Comparison of ENCODE assay signal across 1 cellular context in the genomic region with DNA sequence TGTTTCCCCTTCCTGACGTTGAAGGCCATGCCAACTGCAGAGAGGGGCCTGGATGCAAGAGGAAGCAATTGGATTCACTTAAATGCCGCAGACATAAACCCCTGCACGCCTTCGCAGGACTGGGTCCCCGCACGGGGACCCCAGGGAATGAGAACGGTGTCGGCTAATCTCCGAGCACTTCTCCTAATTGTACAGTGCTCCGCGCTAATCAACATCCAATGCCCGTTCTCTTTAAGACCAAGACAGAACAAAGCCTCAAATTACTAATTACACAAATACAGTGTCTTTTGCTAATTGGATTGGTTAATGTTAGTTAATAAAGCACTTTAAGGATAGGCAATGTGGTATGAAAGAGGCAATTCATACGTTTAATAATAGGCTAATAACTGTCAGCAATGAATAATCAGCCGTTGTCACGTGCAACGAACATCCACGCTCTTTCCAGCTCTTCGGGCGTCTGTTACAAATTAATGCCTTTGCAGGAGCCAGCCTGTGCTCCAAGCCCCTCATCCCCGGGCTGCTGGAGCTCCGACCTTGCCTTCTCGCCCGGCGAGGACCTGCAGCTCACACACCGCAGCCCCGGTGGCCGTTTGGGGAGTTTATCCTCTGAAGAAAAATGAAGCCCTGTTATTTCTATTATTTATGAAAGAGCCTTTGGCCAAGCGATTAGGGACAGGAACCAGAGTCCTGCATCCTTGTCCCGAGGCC.
TF ChIP-seq lines count a peak whose summit lies in the region.

No MANE protein-coding gene starts in this region.

TF ChIP-seq in SK-N-SH, 30 proteins besides CTCF, POLR2A, EP300 and RAD21 (continued from another document):
- no peak for TF ChIP-seq PBX3 (IDR thresholded peaks at IDR 0.05)
- TF ChIP-seq TAF1 (IDR thresholded peaks at IDR 0.05; ENCODE audit: borderline replicate concordance, low read depth, low read length), result no peak
- no peak for TF ChIP-seq YY1 (IDR thresholded peaks at IDR 0.05; ENCODE audit: low read depth)
- no peak for TF ChIP-seq ELF1 (IDR thresholded peaks at IDR 0.05)
- no peak for TF ChIP-seq GABPA (IDR thresholded peaks at IDR 0.05; ENCODE audit: low read depth)
